In the genomic region with DNA sequence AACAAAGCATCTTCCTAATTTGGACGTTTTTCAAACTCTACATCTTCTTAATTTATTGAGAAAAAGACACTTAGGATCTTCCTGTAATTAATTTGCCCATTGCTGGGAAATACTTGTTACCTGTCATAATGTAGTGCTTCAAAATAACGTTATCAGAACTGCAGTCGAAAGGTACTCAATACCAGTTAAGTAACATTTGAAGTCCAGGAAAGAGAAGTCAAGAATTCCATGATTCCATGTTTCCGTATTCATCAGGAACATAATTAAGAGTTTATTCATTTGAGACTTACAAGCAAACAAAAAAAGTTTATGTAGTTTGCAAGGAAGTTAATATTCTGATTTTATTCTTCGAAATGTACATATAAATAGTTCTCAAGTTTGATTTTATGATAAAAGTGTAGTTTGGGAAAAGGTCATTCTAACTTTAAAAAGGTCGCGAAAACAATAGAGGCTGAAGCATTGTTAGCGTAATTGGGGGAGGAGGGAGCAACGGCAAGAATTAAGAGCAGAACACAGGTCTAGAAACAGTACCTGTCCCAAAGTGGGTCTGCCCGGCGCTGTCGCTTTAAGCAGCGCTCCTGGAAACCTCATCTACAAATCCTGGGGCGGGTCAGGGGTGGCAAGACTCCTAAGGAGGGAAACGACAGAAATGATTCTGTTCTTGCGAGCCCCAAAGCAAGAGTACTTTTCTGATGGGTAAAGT, we compare ENCODE assay signal across 9 cellular contexts. TPM values are rescaled to one million over a fixed set of nuclear protein-coding genes. Genes with fewer than 3 reads are reported as not detected.
DNase-seq lines count a peak whose midpoint lies in the region; ATAC-seq, FAIRE-seq and TF ChIP-seq lines count a peak whose summit lies in the region.
"Had no signal": no experiment of that assay in that cellular context is flagged by ENCODE, and none has a peak within 500 bp of the region (broad histone marks: within the 10 kb centered on the region; RNA-seq: fewer than 3 reads in every experiment).

No MANE protein-coding gene starts in this region.

- POLR2A ChIA-PET in A673 (lab: Charles Lee; ENCODE audit: low non-redundant PET): no interaction called here

- H3K27me3 Mint-ChIP-seq in astrocyte (ENCODE audit: low read depth, unreplicated experiment): peaks cover 2% of the 10 kb centered on the region

- peak; percentile 36 for FAIRE-seq in H54 (lab: Jason Lieb, UNC)
- no peak for FAIRE-seq in astrocyte (lab: Jason Lieb, UNC)

- H3K9ac ChIP-seq in astrocyte (ENCODE audit: low read length) (no peak overlapping the region), mesendoderm (ENCODE audit: low read length) (peak overlapping the region; percentile 71)

- H3K4me2 ChIP-seq in astrocyte (ENCODE audit: low read length) (peak overlapping the region; percentile 94), mesendoderm (ENCODE audit: low read length) (peak overlapping the region; percentile 73)

- peaks cover 2% of the 10 kb centered on the region for H3K79me1 ChIP-seq in mesendoderm (ENCODE audit: low read length)

- no peak for TF ChIP-seq POLR2A in H54 (IDR thresholded peaks at IDR 0.05; ENCODE audit: low read depth, low read length)

- H3K27ac ChIP-seq in A673 (ENCODE audit: low read depth, low read length, poor library complexity, severe bottlenecking) (no peak overlapping the region), astrocyte (ENCODE audit: low read depth, low read length) (no peak overlapping the region), mesendoderm (ENCODE audit: low read depth, low read length) (no peak overlapping the region)
- H3K27ac ChIP-seq: SJSA1 had no signal

- in situ Hi-C loops in ACHN (cut with HindIII; ENCODE audit: low pct_ligation_motif_present, low pct_unique_long_range_greater_than_20kb, low sequenced_read_pairs): no loop called here

- H3K4me3 ChIP-seq in A673 (ENCODE audit: low read depth, low read length, poor library complexity, severe bottlenecking) (peak overlapping the region; percentile 68), astrocyte (ENCODE audit: insufficient read depth, low read depth, low read length) (peak overlapping the region; percentile 65), mesendoderm (ENCODE audit: low read length) (peak overlapping the region; percentile 30)

- H3K27me3 ChIP-seq in A673 (replicated peaks; ENCODE audit: insufficient read depth, low read depth, low read length, poor library complexity) (peaks cover 19% of the 10 kb centered on the region), astrocyte (ENCODE audit: insufficient read depth, low read length) (peaks cover 17% of the 10 kb centered on the region), mesendoderm (ENCODE audit: insufficient read depth, low read length, poor library complexity) (no peaks in the 10 kb centered on the region)

- CTCF ChIA-PET in A673 (lab: Charles Lee): no interaction called here

- H2BK15ac ChIP-seq in mesendoderm (replicated peaks; ENCODE audit: low read depth): no peak overlapping the region

- no peak overlapping the region for H2AK5ac ChIP-seq in mesendoderm (ENCODE audit: low read length)

- H3K4me1 ChIP-seq in A673 (ENCODE audit: insufficient read depth, low read length, poor library complexity, severe bottlenecking): peaks cover 9% of the 10 kb centered on the region
- peaks cover 8% of the 10 kb centered on the region for H3K4me1 ChIP-seq in astrocyte (ENCODE audit: insufficient read depth, low read length)
- no peaks in the 10 kb centered on the region for H3K4me1 ChIP-seq in mesendoderm (ENCODE audit: control insufficient read depth, low read depth, low read length)

- peaks cover 2% of the 10 kb centered on the region for H3K9me3 Mint-ChIP-seq in astrocyte (ENCODE audit: unreplicated experiment)

- peak overlapping the region; percentile 80 for H3K4me3 Mint-ChIP-seq in astrocyte (ENCODE audit: unreplicated experiment)

- no peak overlapping the region for H3K23ac ChIP-seq in mesendoderm (ENCODE audit: low read length)

- peak overlapping the region; percentile 88 for H3K56ac ChIP-seq in mesendoderm (ENCODE audit: low read length)

- TF ChIP-seq CTCF in A673 (conservative IDR thresholded peaks at IDR 0.05; ENCODE audit: low read depth, low read length) (no peak), astrocyte (IDR thresholded peaks at IDR 0.05; ENCODE audit: insufficient read depth, low read depth, low read length) (no peak)

- intact Hi-C loops in A673 (cut with micrococcal nuclease; ENCODE audit: unreplicated experiment): loop anchor here (5.0 kb wide), 2 partner anchors 123 to 468 kb away; partner anchors contain the start of gene CNOT2

- no peak for ATAC-seq in GM21786 (IDR thresholded peaks at IDR 0.05; ENCODE audit: unreplicated experiment)
- ATAC-seq in GM18909 (IDR thresholded peaks at IDR 0.05; ENCODE audit: poor library complexity, unreplicated experiment): no peak

- no peaks in the 10 kb centered on the region for H4K20me1 ChIP-seq in astrocyte (ENCODE audit: insufficient read depth, low read length)

- H2BK5ac ChIP-seq in mesendoderm (ENCODE audit: low read length): no peak overlapping the region

- no peak overlapping the region for H3K27ac Mint-ChIP-seq in astrocyte (ENCODE audit: unreplicated experiment)

- H4K5ac ChIP-seq in mesendoderm (ENCODE audit: low read length): no peak overlapping the region

- DNase-seq in A673 (ENCODE audit: low spot score) (no peak), H54 (ENCODE audit: insufficient read length, low spot score) (no peak), astrocyte (ENCODE audit: low read depth) (no peak), mesendoderm (no peak), NCI-H1105 (lab: John Stamatoyannopoulos, UW) (no peak), ACHN (no peak)

- H3K4me1 Mint-ChIP-seq in astrocyte (ENCODE audit: low read depth, unreplicated experiment): no peaks in the 10 kb centered on the region

- H3K9me3 ChIP-seq in A673 (ENCODE audit: low read depth, low read length, poor library complexity, severe bottlenecking): no peaks in the 10 kb centered on the region
- no peaks in the 10 kb centered on the region for H3K9me3 ChIP-seq in astrocyte (ENCODE audit: insufficient read depth, low read depth, low read length)
- H3K9me3 ChIP-seq: SJSA1 had no signal

- WGBS in mesendoderm (ENCODE audit: extremely low coverage, insufficient coverage, low lambda C conversion rate): 100% methylated on average over 1 of the region's 16 CpGs

- no peak overlapping the region for H2AFZ ChIP-seq in astrocyte (ENCODE audit: low read depth, low read length)

- H4K8ac ChIP-seq in mesendoderm (ENCODE audit: low read depth, low read length): no peak overlapping the region

- no peak overlapping the region for H3K18ac ChIP-seq in mesendoderm (ENCODE audit: low read length)

- no TSS peak for BruUV-seq in A673 (replicated peaks; lab: Mats Ljungman, UMichigan)

- no peak overlapping the region for H3K4ac ChIP-seq in mesendoderm (ENCODE audit: low read depth, low read length)

- no peaks in the 10 kb centered on the region for H3K36me3 Mint-ChIP-seq in astrocyte (ENCODE audit: low read depth, unreplicated experiment)

- H2BK120ac ChIP-seq in mesendoderm (ENCODE audit: low read depth, low read length): no peak overlapping the region

- H3K79me2 ChIP-seq in astrocyte (ENCODE audit: insufficient read depth, low read length): no peaks in the 10 kb centered on the region
- peaks cover 16% of the 10 kb centered on the region for H3K79me2 ChIP-seq in mesendoderm (ENCODE audit: control insufficient read depth, insufficient read depth, low read length)

- H3K36me3 ChIP-seq in A673 (ENCODE audit: insufficient read depth, low read length, poor library complexity, severe bottlenecking) (no peaks in the 10 kb centered on the region), astrocyte (ENCODE audit: insufficient read depth, low read length) (no peaks in the 10 kb centered on the region), mesendoderm (ENCODE audit: control insufficient read depth, insufficient read depth, low read length) (no peaks in the 10 kb centered on the region)
- H3K36me3 ChIP-seq: SJSA1 had no signal

RNA-seq across cellular contexts. Expression of gene KCNMB4, which starts 1.2 kb away (rescaled TPM):
- 1.9 and 2.3 TPM in 2 replicates for total RNA-seq in A673 (2021)
- total RNA-seq in astrocyte: 8.3 and 10.5 TPM in 2 replicates
- 9.6 TPM for polyA plus RNA-seq in mesendoderm (2013, experiment 1 of 2)
- polyA plus RNA-seq in mesendoderm (2013, experiment 2 of 2): 9.6 TPM
